ENCODE assay signal across 22 cellular contexts in genomic region chr13:32748305-32748704, GRCh38.
"Had no signal": no experiment of that assay in that cellular context is flagged by ENCODE, and none has a peak within 500 bp of the region (broad histone marks: within the 10 kb centered on the region; RNA-seq: fewer than 3 reads in every experiment).

No MANE protein-coding gene starts in this region.

- H3K27ac Mint-ChIP-seq: activated CD8-positive, alpha-beta T cell treated with anti-CD3 and anti-CD28 coated beads, Interleukin-2, amount 10 ng/mL, durations not matched to agents 7 days and 5 days; activated naive CD8-positive, alpha-beta T cell treated with anti-CD3 and anti-CD28 coated beads for 36 hours; endodermal cell; natural killer cell treated with Interleukin-12 subunit alpha and Interleukin-12 subunit beta and Interleukin-15 and Interleukin-18, amount 100 ng/mL, for 72 hours had no signal

- H3K4me3 Mint-ChIP-seq: activated CD8-positive, alpha-beta T cell treated with anti-CD3 and anti-CD28 coated beads, Interleukin-2, amount 10 ng/mL, durations not matched to agents 7 days and 5 days; activated naive CD8-positive, alpha-beta T cell treated with anti-CD3 and anti-CD28 coated beads for 36 hours; activated T-helper 17 cell treated with anti-CD3 and anti-CD28 coated beads, Interleukin-2, amount 50 U/mL, for 72 hours; endodermal cell; natural killer cell treated with Interleukin-12 subunit alpha and Interleukin-12 subunit beta and Interleukin-15 and Interleukin-18, amount 100 ng/mL, for 72 hours had no signal

- H3K27me3 ChIP-seq: esophagus squamous epithelium, gastrocnemius medialis, neutrophil, pancreas, right atrium auricular region, upper lobe of right lung had no signal

- H3K9me3 ChIP-seq: esophagus squamous epithelium, gastrocnemius medialis, left ventricle myocardium inferior, neutrophil, pancreas, psoas muscle, right atrium auricular region, upper lobe of right lung had no signal

- H3K9me3 Mint-ChIP-seq: activated naive CD8-positive, alpha-beta T cell treated with anti-CD3 and anti-CD28 coated beads for 36 hours; activated T-helper 17 cell treated with anti-CD3 and anti-CD28 coated beads, Interleukin-2, amount 50 U/mL, for 72 hours; endodermal cell; natural killer cell treated with Interleukin-12 subunit alpha and Interleukin-12 subunit beta and Interleukin-15 and Interleukin-18, amount 100 ng/mL, for 72 hours had no signal

- H3K27me3 Mint-ChIP-seq: activated naive CD8-positive, alpha-beta T cell treated with anti-CD3 and anti-CD28 coated beads for 36 hours; activated T-helper 17 cell treated with anti-CD3 and anti-CD28 coated beads, Interleukin-2, amount 50 U/mL, for 72 hours; natural killer cell treated with Interleukin-12 subunit alpha and Interleukin-12 subunit beta and Interleukin-15 and Interleukin-18, amount 100 ng/mL, for 72 hours had no signal

- H3K4me3 ChIP-seq: esophagus squamous epithelium, gastrocnemius medialis, left ventricle myocardium inferior, pancreas, psoas muscle, right atrium auricular region, upper lobe of right lung had no signal

- H3K27ac ChIP-seq: esophagus squamous epithelium, gastrocnemius medialis, left ventricle myocardium inferior, neutrophil, pancreas, psoas muscle, right atrium auricular region, upper lobe of right lung had no signal

- H3K4me1 ChIP-seq: esophagus squamous epithelium, gastrocnemius medialis, left ventricle myocardium inferior, psoas muscle, right atrium auricular region, upper lobe of right lung had no signal

- DNase-seq: activated CD4-positive, alpha-beta T cell treated with anti-CD3 and anti-CD28 coated beads for 1 hour; activated CD4-positive, alpha-beta T cell treated with anti-CD3 and anti-CD28 coated beads, Interleukin-2, amount 50 U/mL, for 1 hour; activated CD8-positive, alpha-beta T cell treated with anti-CD3 and anti-CD28 coated beads, Interleukin-2, amount 10 ng/mL, durations not matched to agents 7 days and 5 days; activated naive CD8-positive, alpha-beta T cell treated with anti-CD3 and anti-CD28 coated beads for 36 hours; cerebellar nuclear complex; cortex of kidney; endodermal cell; esophagus squamous epithelium; gastrocnemius medialis; hippocampal formation; left ventricle myocardium inferior; midbrain; pancreas; psoas muscle; stimulated activated CD4-positive, alpha-beta T cell treated with anti-CD3 and anti-CD28 coated beads, Interleukin-4, amount 100 ng/mL, for 24 hours; stimulated activated naive CD8-positive, alpha-beta T cell treated with anti-CD3 and anti-CD28 coated beads, Interleukin-15, Interleukin-2, amounts not matched to agents 100 U/mL and 50 U/mL, for 24 hours; T1000; upper lobe of right lung had no signal

- ATAC-seq: activated CD8-positive, alpha-beta T cell treated with anti-CD3 and anti-CD28 coated beads, Interleukin-2, amount 10 ng/mL, durations not matched to agents 7 days and 5 days; activated T-helper 17 cell treated with anti-CD3 and anti-CD28 coated beads, Interleukin-2, amount 50 U/mL, for 72 hours; gastrocnemius medialis; natural killer cell treated with Interleukin-12 subunit alpha and Interleukin-12 subunit beta and Interleukin-15 and Interleukin-18, amount 100 ng/mL, for 72 hours; pancreas; psoas muscle; stimulated activated naive CD8-positive, alpha-beta T cell treated with anti-CD3 and anti-CD28 coated beads, Interleukin-15, Interleukin-2, amounts not matched to agents 100 U/mL and 50 U/mL, for 24 hours; upper lobe of right lung had no signal

- H3K4me1 Mint-ChIP-seq: activated naive CD8-positive, alpha-beta T cell treated with anti-CD3 and anti-CD28 coated beads for 36 hours; activated T-helper 17 cell treated with anti-CD3 and anti-CD28 coated beads, Interleukin-2, amount 50 U/mL, for 72 hours had no signal
